19 cellular contexts compared by ENCODE assay signal in genomic region chr3:152195206-152195605, GRCh38.
DNase-seq lines count a peak whose midpoint lies in the region; ATAC-seq and TF ChIP-seq lines count a peak whose summit lies in the region.
"Had no signal": no experiment of that assay in that cellular context is flagged by ENCODE, and none has a peak within 500 bp of the region (broad histone marks: within the 10 kb centered on the region; RNA-seq: fewer than 3 reads in every experiment).

No MANE protein-coding gene starts in this region.

- no peak overlapping the region for H3K14ac ChIP-seq in mesenchymal stem cell (ENCODE audit: low read length in 2 of 2)

- H3K4ac ChIP-seq in mesenchymal stem cell (ENCODE audit: low read depth in 1 of 2, low read length in 2 of 2): no peak overlapping the region

- ATAC-seq in activated T-cell treated with anti-CD3 and anti-CD28 coated beads, Interleukin-2, amount 50 U/mL, for 72 hours (replicated peaks in 1 of 2): no peak
- ATAC-seq in activated naive CD8-positive, alpha-beta T cell treated with anti-CD3 and anti-CD28 coated beads, Interleukin-2, amount 10 ng/mL, durations not matched to agents 7 days and 5 days (ENCODE audit: low read depth): no peak
- ATAC-seq in stimulated activated naive B cell treated with anti-CD40 and anti-IgM and Interleukin-4, amounts not matched to agents 10 μg/mL and 1 μg/mL and 100 μg/mL, for 72 hours (replicated peaks): peak; percentile 20 to 24
- ATAC-seq: GM23338, lower lobe of right lung, Right ventricle myocardium inferior had no signal

- H3K36me3 ChIP-seq in OCI-LY3 (replicated peaks; ENCODE audit: low read depth, low read length) (no peaks in the 10 kb centered on the region), esophagus squamous epithelium (no peaks in the 10 kb centered on the region), mesenchymal stem cell (ENCODE audit: control insufficient read depth in 1 of 2, insufficient read depth in 2 of 2, low read depth in 1 of 2, low read length in 2 of 2) (no peaks in the 10 kb centered on the region)
- H3K36me3 ChIP-seq: lower lobe of right lung had no signal

- H3K23ac ChIP-seq in mesenchymal stem cell (ENCODE audit: low read length in 2 of 2): no peak overlapping the region

- intact Hi-C loops in esophagus squamous epithelium (cut with DNase I): no loop called here

- H3K27me3 Mint-ChIP-seq in activated T-cell treated with anti-CD3 and anti-CD28 coated beads, Interleukin-2, amount 50 U/mL, for 72 hours (ENCODE audit: low read depth): no peaks in the 10 kb centered on the region
- H3K27me3 Mint-ChIP-seq in activated naive CD8-positive, alpha-beta T cell treated with anti-CD3 and anti-CD28 coated beads, Interleukin-2, amount 10 ng/mL, durations not matched to agents 7 days and 5 days: no peaks in the 10 kb centered on the region
- H3K27me3 Mint-ChIP-seq in stimulated activated naive B cell treated with anti-CD40 and anti-IgM and Interleukin-4, amounts not matched to agents 10 μg/mL and 1 μg/mL and 100 μg/mL, for 72 hours: no peaks in the 10 kb centered on the region

- peak overlapping the region; percentile 90 for H3K4me2 ChIP-seq in OCI-LY3 (ENCODE audit: low read length)
- no peak overlapping the region for H3K4me2 ChIP-seq in mesenchymal stem cell (ENCODE audit: low read length, poor library complexity, severe bottlenecking)
- H3K4me2 ChIP-seq: GM23338 had no signal

- H3K27ac Mint-ChIP-seq in activated T-cell treated with anti-CD3 and anti-CD28 coated beads, Interleukin-2, amount 50 U/mL, for 72 hours: peak overlapping the region; percentile 97
- peak overlapping the region; percentile 74 for H3K27ac Mint-ChIP-seq in activated naive CD8-positive, alpha-beta T cell treated with anti-CD3 and anti-CD28 coated beads, Interleukin-2, amount 10 ng/mL, durations not matched to agents 7 days and 5 days
- peak overlapping the region; percentile 99 for H3K27ac Mint-ChIP-seq in stimulated activated naive B cell treated with anti-CD40 and anti-IgM and Interleukin-4, amounts not matched to agents 10 μg/mL and 1 μg/mL and 100 μg/mL, for 72 hours
- H3K27ac Mint-ChIP-seq: brain, GM23338, nephron had no signal

- POLR2A ChIA-PET in activated naive CD8-positive, alpha-beta T cell treated with anti-CD3 and anti-CD28 coated beads, Interleukin-2, amount 10 ng/mL, durations not matched to agents 7 days and 5 days (lab: Charles Lee): interaction anchor here (10.0 to 12.2 kb wide), 2 partner anchors 48 to 76 kb away, joined by 126 to 132 read pairs; partner anchors contain the start of gene MBNL1

- H3K4me1 ChIP-seq in OCI-LY3 (ENCODE audit: low read length) (peaks cover 85% of the 10 kb centered on the region), esophagus squamous epithelium (peaks cover 0 to 30% (median 0%) of the 10 kb centered on the region in 3 donors), mesenchymal stem cell (ENCODE audit: control insufficient read depth, insufficient read depth, low read depth, low read length) (no peaks in the 10 kb centered on the region)

- H3K27me3 ChIP-seq in OCI-LY3 (ENCODE audit: low read depth, low read length) (no peaks in the 10 kb centered on the region), esophagus squamous epithelium (no peaks in the 10 kb centered on the region), mesenchymal stem cell (ENCODE audit: control insufficient read depth in 1 of 2, insufficient read depth in 1 of 2, low read length in 2 of 2) (no peaks in the 10 kb centered on the region)

- no peak overlapping the region for H3K18ac ChIP-seq in mesenchymal stem cell (ENCODE audit: low read depth in 1 of 2, low read length in 2 of 2)

- no peak overlapping the region for H2BK12ac ChIP-seq in mesenchymal stem cell (ENCODE audit: low read length in 2 of 2)

- no peak overlapping the region for H2AFZ ChIP-seq in OCI-LY3 (ENCODE audit: low read depth, low read length)
- H2AFZ ChIP-seq in mesenchymal stem cell (ENCODE audit: low read depth, low read length): no peak overlapping the region
- H2AFZ ChIP-seq: GM23338 had no signal

- no peak overlapping the region for H2BK15ac ChIP-seq in mesenchymal stem cell (ENCODE audit: low read depth, poor library complexity, severe bottlenecking)

- H3K79me2 ChIP-seq in OCI-LY3 (ENCODE audit: low read length): peaks cover 14% of the 10 kb centered on the region

- no peak overlapping the region for H2BK5ac ChIP-seq in mesenchymal stem cell (ENCODE audit: low read depth, low read length, poor library complexity, severe bottlenecking)

- H3K4me3 Mint-ChIP-seq in activated T-cell treated with anti-CD3 and anti-CD28 coated beads, Interleukin-2, amount 50 U/mL, for 72 hours: peak overlapping the region; percentile 67 to 100
- peak overlapping the region; percentile 63 for H3K4me3 Mint-ChIP-seq in activated naive CD8-positive, alpha-beta T cell treated with anti-CD3 and anti-CD28 coated beads, Interleukin-2, amount 10 ng/mL, durations not matched to agents 7 days and 5 days
- peak overlapping the region; percentile 39 to 68 for H3K4me3 Mint-ChIP-seq in stimulated activated naive B cell treated with anti-CD40 and anti-IgM and Interleukin-4, amounts not matched to agents 10 μg/mL and 1 μg/mL and 100 μg/mL, for 72 hours
- H3K4me3 Mint-ChIP-seq: brain, GM23338, nephron had no signal

- H3K9me3 ChIP-seq in OCI-LY3 (ENCODE audit: insufficient read depth, low read length) (no peaks in the 10 kb centered on the region), esophagus squamous epithelium (no peaks in the 10 kb centered on the region), mesenchymal stem cell (ENCODE audit: control insufficient read depth, low read length) (no peaks in the 10 kb centered on the region)
- H3K9me3 ChIP-seq: lower lobe of right lung had no signal

- H4K8ac ChIP-seq in mesenchymal stem cell (ENCODE audit: low read length): no peak overlapping the region

- WGBS in esophagus squamous epithelium, 2 donors: 81 to 87% methylated on average over 3 of the region's 3 CpGs
- WGBS in mesenchymal stem cell: 100% methylated on average over 2 of the region's 3 CpGs

- H3K79me1 ChIP-seq in mesenchymal stem cell (replicated peaks; ENCODE audit: low read length, poor library complexity, severe bottlenecking): no peaks in the 10 kb centered on the region

- DNase-seq in activated T-cell treated with anti-CD3 and anti-CD28 coated beads, Interleukin-2, amount 50 U/mL, for 72 hours: no peak
- no peak for DNase-seq in activated T-cell treated with anti-CD3 and anti-CD28 coated beads, Interleukin-2, amount 50 U/mL, for 1 hour
- DNase-seq in activated naive CD8-positive, alpha-beta T cell treated with anti-CD3 and anti-CD28 coated beads, Interleukin-2, amount 10 ng/mL, durations not matched to agents 7 days and 5 days: no peak
- DNase-seq in stimulated activated naive B cell treated with anti-CD40 and anti-IgM and Interleukin-4, amounts not matched to agents 10 μg/mL and 1 μg/mL and 100 μg/mL, for 72 hours: no peak
- DNase-seq in esophagus squamous epithelium (lab: John Stamatoyannopoulos, UW) (no peak), HK-2 (ENCODE audit: unreplicated experiment) (no peak), mesenchymal stem cell (no peak)
- DNase-seq: activated effector memory CD4-positive, alpha-beta T cell treated with anti-CD3 and anti-CD28 coated beads, Interleukin-2, amount 50 U/mL, for 16 hours; Calu3; dermis blood vessel endothelial cell; GDM1; lower lobe of right lung; NCI-H2171; substantia nigra had no signal

- H3K9ac ChIP-seq in OCI-LY3 (ENCODE audit: low read length) (no peak overlapping the region), mesenchymal stem cell (ENCODE audit: low read length) (no peak overlapping the region)

- H2AK5ac ChIP-seq in mesenchymal stem cell (ENCODE audit: low read length, severe bottlenecking): no peak overlapping the region

- H3K4me1 Mint-ChIP-seq in activated T-cell treated with anti-CD3 and anti-CD28 coated beads, Interleukin-2, amount 50 U/mL, for 72 hours (ENCODE audit: low read depth): peaks cover 91% of the 10 kb centered on the region
- H3K4me1 Mint-ChIP-seq in activated naive CD8-positive, alpha-beta T cell treated with anti-CD3 and anti-CD28 coated beads, Interleukin-2, amount 10 ng/mL, durations not matched to agents 7 days and 5 days: peaks cover 71% of the 10 kb centered on the region
- H3K4me1 Mint-ChIP-seq in stimulated activated naive B cell treated with anti-CD40 and anti-IgM and Interleukin-4, amounts not matched to agents 10 μg/mL and 1 μg/mL and 100 μg/mL, for 72 hours: peaks cover 37 to 83% of the 10 kb centered on the region in 2 donors

- no peak for TF ChIP-seq POLR2A in esophagus squamous epithelium (IDR thresholded peaks at IDR 0.05)

- no peak for TF ChIP-seq CTCF in OCI-LY3 (IDR thresholded peaks at IDR 0.05; ENCODE audit: low read depth, low read length)
- no peak for TF ChIP-seq CTCF in esophagus squamous epithelium (IDR thresholded peaks at IDR 0.05)

- H3K9me3 Mint-ChIP-seq in activated T-cell treated with anti-CD3 and anti-CD28 coated beads, Interleukin-2, amount 50 U/mL, for 72 hours: no peaks in the 10 kb centered on the region
- H3K9me3 Mint-ChIP-seq in activated naive CD8-positive, alpha-beta T cell treated with anti-CD3 and anti-CD28 coated beads, Interleukin-2, amount 10 ng/mL, durations not matched to agents 7 days and 5 days: no peaks in the 10 kb centered on the region
- H3K9me3 Mint-ChIP-seq in stimulated activated naive B cell treated with anti-CD40 and anti-IgM and Interleukin-4, amounts not matched to agents 10 μg/mL and 1 μg/mL and 100 μg/mL, for 72 hours: no peaks in the 10 kb centered on the region
- H3K9me3 Mint-ChIP-seq: brain, GM23338, nephron had no signal

- no peak overlapping the region for H2BK120ac ChIP-seq in mesenchymal stem cell (ENCODE audit: low read depth, low read length)

- H4K91ac ChIP-seq in mesenchymal stem cell (ENCODE audit: low read length): no peak overlapping the region

- no peak overlapping the region for H3K4me3 ChIP-seq in OCI-LY3 (ENCODE audit: low read length)
- no peak overlapping the region for H3K4me3 ChIP-seq in esophagus squamous epithelium
- no peak overlapping the region for H3K4me3 ChIP-seq in mesenchymal stem cell (ENCODE audit: insufficient read depth in 1 of 2, low read depth in 1 of 2, low read length in 2 of 2)
- H3K4me3 ChIP-seq: GM23338, lower lobe of right lung had no signal

- H3K36me3 Mint-ChIP-seq in activated T-cell treated with anti-CD3 and anti-CD28 coated beads, Interleukin-2, amount 50 U/mL, for 72 hours (ENCODE audit: insufficient read depth in 2 of 2): peaks cover 0 to 1% of the 10 kb centered on the region in 2 donors
- H3K36me3 Mint-ChIP-seq in activated naive CD8-positive, alpha-beta T cell treated with anti-CD3 and anti-CD28 coated beads, Interleukin-2, amount 10 ng/mL, durations not matched to agents 7 days and 5 days: no peaks in the 10 kb centered on the region
- peaks cover 2 to 4% of the 10 kb centered on the region in 2 donors for H3K36me3 Mint-ChIP-seq in stimulated activated naive B cell treated with anti-CD40 and anti-IgM and Interleukin-4, amounts not matched to agents 10 μg/mL and 1 μg/mL and 100 μg/mL, for 72 hours
- H3K36me3 Mint-ChIP-seq: brain had no signal

- H3K27ac ChIP-seq in OCI-LY3 (ENCODE audit: low read length): peak overlapping the region; percentile 94
- no peak overlapping the region for H3K27ac ChIP-seq in esophagus squamous epithelium
- no peak overlapping the region for H3K27ac ChIP-seq in mesenchymal stem cell (ENCODE audit: low read length, poor library complexity, severe bottlenecking)

- H4K20me1 ChIP-seq in OCI-LY3 (ENCODE audit: insufficient read depth, low read length): no peaks in the 10 kb centered on the region

Comparison
In these comparisons a context has a peak if more than half of its experiments do, and no peak if none do; other contexts are left out.
1. ATAC-seq: peak in stimulated activated naive B cell treated with anti-CD40 and anti-IgM and Interleukin-4, amounts not matched to agents 10 μg/mL and 1 μg/mL and 100 μg/mL, for 72 hours (2 of 2); none in activated T-cell treated with anti-CD3 and anti-CD28 coated beads, Interleukin-2, amount 50 U/mL, for 72 hours (0 of 2) and activated naive CD8-positive, alpha-beta T cell treated with anti-CD3 and anti-CD28 coated beads, Interleukin-2, amount 10 ng/mL, durations not matched to agents 7 days and 5 days (single experiment).
2. Peak in every context shown above with its lines, with median percentiles within 50 percentile points of each other: H3K27ac Mint-ChIP-seq and H3K4me3 Mint-ChIP-seq.